ENCODE assay signal across 20 cellular contexts in genomic region chr10:30462513-30462912, GRCh38. TPM values are rescaled to one million over a fixed set of nuclear protein-coding genes. Genes with fewer than 3 reads are reported as not detected.
DNase-seq lines count a peak whose midpoint lies in the region; ATAC-seq lines count a peak whose summit lies in the region.
"Had no signal": no experiment of that assay in that cellular context is flagged by ENCODE, and none has a peak within 500 bp of the region (broad histone marks: within the 10 kb centered on the region; RNA-seq: fewer than 3 reads in every experiment).

No MANE protein-coding gene starts in this region.

- ATAC-seq in Right ventricle myocardium superior (ENCODE audit: poor library complexity) (peak; percentile 52), left ventricle myocardium superior (no peak), HG03520 (IDR thresholded peaks at IDR 0.05; ENCODE audit: unreplicated experiment) (no peak)
- ATAC-seq in effector memory CD8-positive, alpha-beta T cell (replicated peaks) = no peak
- no peak for ATAC-seq in natural killer cell treated with Interleukin-12 subunit alpha and Interleukin-12 subunit beta and Interleukin-15 and Interleukin-18, amount 100 ng/mL, for 72 hours
- peak; percentile 36 for ATAC-seq in stimulated activated memory B cell treated with anti-CD40 and anti-IgM and Interleukin-4, amounts not matched to agents 10 μg/mL and 1 μg/mL and 100 μg/mL, for 72 hours
- ATAC-seq: CD8-positive, alpha-beta T cell; GM23338 had no signal

- peaks cover 58% of the 10 kb centered on the region for H3K36me3 Mint-ChIP-seq in effector memory CD8-positive, alpha-beta T cell (ENCODE audit: insufficient read depth)
- peaks cover 28% of the 10 kb centered on the region for H3K36me3 Mint-ChIP-seq in natural killer cell treated with Interleukin-12 subunit alpha and Interleukin-12 subunit beta and Interleukin-15 and Interleukin-18, amount 100 ng/mL, for 72 hours
- peaks cover 30% of the 10 kb centered on the region for H3K36me3 Mint-ChIP-seq in stimulated activated memory B cell treated with anti-CD40 and anti-IgM and Interleukin-4, amounts not matched to agents 10 μg/mL and 1 μg/mL and 100 μg/mL, for 72 hours

- no peaks in the 10 kb centered on the region for H3K9me3 Mint-ChIP-seq in effector memory CD8-positive, alpha-beta T cell
- no peaks in the 10 kb centered on the region for H3K9me3 Mint-ChIP-seq in natural killer cell treated with Interleukin-12 subunit alpha and Interleukin-12 subunit beta and Interleukin-15 and Interleukin-18, amount 100 ng/mL, for 72 hours
- no peaks in the 10 kb centered on the region for H3K9me3 Mint-ChIP-seq in stimulated activated memory B cell treated with anti-CD40 and anti-IgM and Interleukin-4, amounts not matched to agents 10 μg/mL and 1 μg/mL and 100 μg/mL, for 72 hours
- H3K9me3 Mint-ChIP-seq: CD8-positive, alpha-beta T cell; GM23338 had no signal

- H3K27ac Mint-ChIP-seq in effector memory CD8-positive, alpha-beta T cell = peak overlapping the region; percentile 51 to 86
- peak overlapping the region; percentile 79 to 88 for H3K27ac Mint-ChIP-seq in natural killer cell treated with Interleukin-12 subunit alpha and Interleukin-12 subunit beta and Interleukin-15 and Interleukin-18, amount 100 ng/mL, for 72 hours
- H3K27ac Mint-ChIP-seq in stimulated activated memory B cell treated with anti-CD40 and anti-IgM and Interleukin-4, amounts not matched to agents 10 μg/mL and 1 μg/mL and 100 μg/mL, for 72 hours = peak overlapping the region; percentile 42
- H3K27ac Mint-ChIP-seq: CD8-positive, alpha-beta T cell; GM23338 had no signal

- DNase-seq in Right ventricle myocardium superior (no peak), left ventricle myocardium superior (no peak), GOT3 (lab: John Stamatoyannopoulos, UW) (no peak), pons (ENCODE audit: low spot score) (no peak)
- DNase-seq in effector memory CD8-positive, alpha-beta T cell = no peak
- no peak for DNase-seq in natural killer cell treated with Interleukin-12 subunit alpha and Interleukin-12 subunit beta and Interleukin-15 and Interleukin-18, amount 100 ng/mL, for 72 hours (ENCODE audit: low spot score)
- DNase-seq: C1 segment of cervical spinal cord; CD8-positive, alpha-beta T cell; DND-41; KBM-7; NCI-H1092; NCI-H1436; NCI-H187 treated with DMSO at 0.1 percent for 48 hours; NCI-H2227 treated with DMSO at 0.1 percent for 48 hours; NCI-H524; NCI-H82; OCI-M1 had no signal

- intact Hi-C loops in Right ventricle myocardium superior (cut with DNase I) (no loop called here), left ventricle myocardium superior (cut with micrococcal nuclease) (no loop called here)

- no peaks in the 10 kb centered on the region for H3K27me3 Mint-ChIP-seq in effector memory CD8-positive, alpha-beta T cell
- H3K27me3 Mint-ChIP-seq in natural killer cell treated with Interleukin-12 subunit alpha and Interleukin-12 subunit beta and Interleukin-15 and Interleukin-18, amount 100 ng/mL, for 72 hours = no peaks in the 10 kb centered on the region
- H3K27me3 Mint-ChIP-seq in stimulated activated memory B cell treated with anti-CD40 and anti-IgM and Interleukin-4, amounts not matched to agents 10 μg/mL and 1 μg/mL and 100 μg/mL, for 72 hours = no peaks in the 10 kb centered on the region

- no peak overlapping the region for H3K4me3 Mint-ChIP-seq in effector memory CD8-positive, alpha-beta T cell
- H3K4me3 Mint-ChIP-seq in natural killer cell treated with Interleukin-12 subunit alpha and Interleukin-12 subunit beta and Interleukin-15 and Interleukin-18, amount 100 ng/mL, for 72 hours = no peak overlapping the region
- no peak overlapping the region for H3K4me3 Mint-ChIP-seq in stimulated activated memory B cell treated with anti-CD40 and anti-IgM and Interleukin-4, amounts not matched to agents 10 μg/mL and 1 μg/mL and 100 μg/mL, for 72 hours
- H3K4me3 Mint-ChIP-seq: CD8-positive, alpha-beta T cell; GM23338 had no signal

- H3K4me1 Mint-ChIP-seq in effector memory CD8-positive, alpha-beta T cell (ENCODE audit: low read depth in 2 of 2) = peaks cover 4 to 16% of the 10 kb centered on the region in 2 donors
- peaks cover 28 to 60% of the 10 kb centered on the region in 2 donors for H3K4me1 Mint-ChIP-seq in natural killer cell treated with Interleukin-12 subunit alpha and Interleukin-12 subunit beta and Interleukin-15 and Interleukin-18, amount 100 ng/mL, for 72 hours (ENCODE audit: low read depth in 2 of 2)
- H3K4me1 Mint-ChIP-seq in stimulated activated memory B cell treated with anti-CD40 and anti-IgM and Interleukin-4, amounts not matched to agents 10 μg/mL and 1 μg/mL and 100 μg/mL, for 72 hours = peaks cover 36% of the 10 kb centered on the region

RNA-seq across cellular contexts. Expression of gene MAP3K8, which starts 28.5 kb away (rescaled TPM):
- total RNA-seq in Right ventricle myocardium superior (7.3 TPM), left ventricle myocardium superior (7.4 TPM)
- total RNA-seq in natural killer cell treated with Interleukin-12 subunit alpha and Interleukin-12 subunit beta and Interleukin-15 and Interleukin-18, amount 100 ng/mL, for 72 hours = 100 to 1,000 TPM; 239 to 355 TPM

Comparison
In these comparisons a context has a peak if more than half of its experiments do, and no peak if none do; other contexts are left out.
1. ATAC-seq: peak in Right ventricle myocardium superior (single experiment) and stimulated activated memory B cell treated with anti-CD40 and anti-IgM and Interleukin-4, amounts not matched to agents 10 μg/mL and 1 μg/mL and 100 μg/mL, for 72 hours (single experiment); none in left ventricle myocardium superior (single experiment), effector memory CD8-positive, alpha-beta T cell (single experiment), natural killer cell treated with Interleukin-12 subunit alpha and Interleukin-12 subunit beta and Interleukin-15 and Interleukin-18, amount 100 ng/mL, for 72 hours (0 of 2) and HG03520 (single experiment).
2. RNA of gene MAP3K8, which starts 28.5 kb away (total RNA-seq): 239 to 355 TPM in natural killer cell treated with Interleukin-12 subunit alpha and Interleukin-12 subunit beta and Interleukin-15 and Interleukin-18, amount 100 ng/mL, for 72 hours; 7.4 TPM in left ventricle myocardium superior (single experiment) and 7.3 TPM in Right ventricle myocardium superior (single experiment); every median in the first group is over 10 times any median in the second.
3. Peak in every context shown above with its lines, with median percentiles within 50 percentile points of each other: H3K27ac Mint-ChIP-seq.